8 cellular contexts compared by ENCODE assay signal in genomic region chr16:84738255-84739038, GRCh38. TPM values are rescaled to one million over a fixed set of nuclear protein-coding genes. Genes with fewer than 3 reads are reported as not detected.
DNase-seq lines count a peak whose midpoint lies in the region; ATAC-seq and TF ChIP-seq lines count a peak whose summit lies in the region.

No MANE protein-coding gene starts in this region.

- H3K36me3 Mint-ChIP-seq in activated naive CD8-positive, alpha-beta T cell, result peaks cover 7% of the 10 kb centered on the region

- peaks cover 57% of the 10 kb centered on the region for H3K4me1 Mint-ChIP-seq in activated naive CD8-positive, alpha-beta T cell (ENCODE audit: low read depth)

- peak; percentile 51 for ATAC-seq in GM21526 (IDR thresholded peaks at IDR 0.05; ENCODE audit: low FRiP score, unreplicated experiment)

- H3K9me3 ChIP-seq in uterus, result no peaks in the 10 kb centered on the region

- H3K36me3 ChIP-seq in uterus, result no peaks in the 10 kb centered on the region

- no peaks in the 10 kb centered on the region for H3K27me3 ChIP-seq in uterus

- H3K27ac Mint-ChIP-seq in activated naive CD8-positive, alpha-beta T cell, result peak overlapping the region; percentile 12

- TF ChIP-seq CTCF in LNCaP clone FGC (IDR thresholded peaks at IDR 0.05; ENCODE audit: control insufficient read depth, extremely low read depth, insufficient read depth) (peak; percentile 89), uterus (IDR thresholded peaks at IDR 0.05) (peak; percentile 74 to 82 (median 80))

- H3K4me3 ChIP-seq in LNCaP clone FGC (ENCODE audit: low read depth, low read length) (no peak overlapping the region), uterus (no peak overlapping the region)

- peaks cover 8% of the 10 kb centered on the region in 2 donors for H3K4me1 ChIP-seq in uterus

- no peaks in the 10 kb centered on the region for H3K27me3 Mint-ChIP-seq in activated naive CD8-positive, alpha-beta T cell

- DNase-seq in DMS 273 (lab: John Stamatoyannopoulos, UW; ENCODE audit: unreplicated experiment) (peak; percentile 92), LNCaP clone FGC (ENCODE audit: low read depth) (peak; percentile 83), SKM-1 treated with dmso at 0.1 percent for 144 hours (lab: John Stamatoyannopoulos, UW; ENCODE audit: unreplicated experiment) (peak; percentile 69), head of caudate nucleus (peak; percentile 36 to 91 (median 78)), posterior vena cava (ENCODE audit: low spot score) (peak; percentile 92), uterus (peak; percentile 60 to 78)

- no peak for TF ChIP-seq POLR2A in uterus (IDR thresholded peaks at IDR 0.05)

- peak overlapping the region; percentile 33 for H3K4me3 Mint-ChIP-seq in activated naive CD8-positive, alpha-beta T cell

- H3K9me3 Mint-ChIP-seq in activated naive CD8-positive, alpha-beta T cell (ENCODE audit: low read depth), result no peaks in the 10 kb centered on the region

- H3K27ac ChIP-seq in uterus, result peak overlapping the region in 1 of 2 donors; percentile 15

- intact Hi-C loops in head of caudate nucleus (cut with DNase I) (loop anchor here (5.0 kb wide), 1 partner anchor 226 kb away; no protein-coding TSS in a partner anchor), posterior vena cava (cut with DNase I) (loop anchor here in 1 of 2 donors (1.0 kb wide), 1 partner anchor 226 kb away; no protein-coding TSS in a partner anchor), uterus (cut with DNase I; ENCODE audit: low total_unique reads) (no loop called here)

RNA-seq across cellular contexts. Expression of gene USP10, which starts 38.6 kb away (rescaled TPM):
- total RNA-seq in posterior vena cava (10 to 100 TPM; 64.3 to 68.1 TPM), uterus (10 to 100 TPM; 12.6 to 83.3 (median 44.2) TPM)
